8 cellular contexts compared by ENCODE assay signal in the genomic region with DNA sequence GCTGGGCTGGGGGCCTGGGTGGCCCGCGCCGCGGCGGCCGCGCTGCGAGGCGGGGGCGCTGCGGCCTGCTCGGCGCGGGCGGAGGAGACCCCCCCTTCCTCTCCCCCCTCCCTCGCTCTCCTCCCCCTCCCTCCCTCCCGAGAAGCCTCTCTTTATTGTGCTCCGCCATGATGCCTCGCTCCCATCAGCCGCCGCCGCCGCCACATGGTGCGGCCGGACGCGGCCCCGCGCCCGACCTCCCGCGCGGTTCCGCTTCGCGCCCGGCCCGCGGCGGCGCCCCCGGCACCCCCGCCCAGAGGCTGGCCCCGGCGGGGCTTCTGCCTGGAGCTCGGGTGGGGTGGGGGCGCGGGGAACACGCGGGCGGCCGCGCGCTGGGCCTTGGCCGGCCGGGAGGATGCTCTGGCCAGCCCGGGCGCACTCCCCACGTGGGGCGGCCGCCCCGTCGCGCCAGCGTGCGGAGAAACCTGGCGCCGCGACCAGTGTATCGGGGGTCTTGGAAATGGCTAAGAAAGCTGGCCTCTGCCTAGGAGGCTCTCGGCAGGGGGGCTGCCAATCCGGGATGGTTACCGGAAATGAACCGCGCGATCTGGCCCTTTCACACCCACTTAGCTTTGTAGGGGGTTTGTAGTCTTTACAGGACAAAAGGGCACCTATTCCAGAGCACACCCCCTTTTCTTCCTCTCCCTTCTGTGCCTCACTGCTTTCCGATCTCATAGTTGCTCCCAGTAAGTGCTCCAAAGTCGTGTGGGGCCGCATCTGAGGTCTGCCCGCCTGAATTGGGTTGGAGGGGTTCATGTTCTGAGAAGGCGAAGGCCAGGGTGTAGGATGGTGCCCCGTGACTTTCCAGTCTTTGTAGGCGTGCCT. TPM values are rescaled to one million over a fixed set of nuclear protein-coding genes. Genes with fewer than 3 reads are reported as not detected.
A peak's percentile ranks its signal among the peaks of the same experiment; 100 is the strongest.
DNase-seq lines count a peak whose midpoint lies in the region; ATAC-seq and TF ChIP-seq lines count a peak whose summit lies in the region.

No MANE protein-coding gene starts in this region.

- no peak for TF ChIP-seq CTCF in fibroblast of the aortic adventitia (IDR thresholded peaks at IDR 0.05; ENCODE audit: insufficient read depth, low read length)

- no peak overlapping the region for H2AFZ ChIP-seq in neuron (ENCODE audit: low read depth, low read length)

- H3K36me3 Mint-ChIP-seq in activated T-helper 1 cell treated with anti-CD3 and anti-CD28 coated beads, Interleukin-12 subunit alpha, Interleukin-12 subunit beta, Interleukin-2, Interleukin-4 antibody, amounts not matched to agents 30 ng/mL and 10 ng/mL and 1 ng/mL, durations not matched to agents 14 hours and 24 hours and 36 hours (ENCODE audit: low read depth): peaks cover 35% of the 10 kb centered on the region

- WGBS in urinary bladder: under 1% methylated on average over 81 of the region's 83 CpGs

- H3K36me3 ChIP-seq in neuron (ENCODE audit: insufficient read depth, low read length) (peaks cover 41% of the 10 kb centered on the region), urinary bladder (ENCODE audit: insufficient read depth) (no peaks in the 10 kb centered on the region)

- H3K4me1 Mint-ChIP-seq in activated T-helper 1 cell treated with anti-CD3 and anti-CD28 coated beads, Interleukin-12 subunit alpha, Interleukin-12 subunit beta, Interleukin-2, Interleukin-4 antibody, amounts not matched to agents 30 ng/mL and 10 ng/mL and 1 ng/mL, durations not matched to agents 14 hours and 24 hours and 36 hours (ENCODE audit: low read depth): peaks cover 58% of the 10 kb centered on the region

- DNase-seq in AG08396 (ENCODE audit: low spot score) (peak; percentile 82), NCI-H69 (lab: John Stamatoyannopoulos, UW) (peak; percentile 89), fibroblast of the aortic adventitia (ENCODE audit: low read depth) (peak; percentile 39), NCI-H524 treated with DMSO at 0.1 percent for 48 hours (lab: John Stamatoyannopoulos, UW) (no peak)
- DNase-seq in activated T-helper 1 cell treated with anti-CD3 and anti-CD28 coated beads, Interleukin-12 subunit alpha, Interleukin-12 subunit beta, Interleukin-2, Interleukin-4 antibody, amounts not matched to agents 30 ng/mL and 10 ng/mL and 1 ng/mL, durations not matched to agents 14 hours and 24 hours and 36 hours (ENCODE audit: low spot score): peak; percentile 30

- H3K27me3 Mint-ChIP-seq in activated T-helper 1 cell treated with anti-CD3 and anti-CD28 coated beads, Interleukin-12 subunit alpha, Interleukin-12 subunit beta, Interleukin-2, Interleukin-4 antibody, amounts not matched to agents 30 ng/mL and 10 ng/mL and 1 ng/mL, durations not matched to agents 14 hours and 24 hours and 36 hours (ENCODE audit: insufficient read depth): no peaks in the 10 kb centered on the region

- H3K4me3 ChIP-seq in fibroblast of the aortic adventitia (ENCODE audit: low read depth, low read length): peak overlapping the region; percentile 94
- H3K4me3 ChIP-seq in neuron (ENCODE audit: low read length): peak overlapping the region; percentile 94
- H3K4me3 ChIP-seq in urinary bladder (ENCODE audit: low read depth, low read length): peak overlapping the region; percentile 99

- no peaks in the 10 kb centered on the region for H3K27me3 ChIP-seq in neuron (ENCODE audit: insufficient read depth, low read length)

- H3K9me3 ChIP-seq in neuron (ENCODE audit: low read length): no peaks in the 10 kb centered on the region

- H3K27ac ChIP-seq in urinary bladder (ENCODE audit: low read depth): peak overlapping the region; percentile 58

- H3K9me3 Mint-ChIP-seq in activated T-helper 1 cell treated with anti-CD3 and anti-CD28 coated beads, Interleukin-12 subunit alpha, Interleukin-12 subunit beta, Interleukin-2, Interleukin-4 antibody, amounts not matched to agents 30 ng/mL and 10 ng/mL and 1 ng/mL, durations not matched to agents 14 hours and 24 hours and 36 hours: no peaks in the 10 kb centered on the region

- H3K4me3 Mint-ChIP-seq in activated T-helper 1 cell treated with anti-CD3 and anti-CD28 coated beads, Interleukin-12 subunit alpha, Interleukin-12 subunit beta, Interleukin-2, Interleukin-4 antibody, amounts not matched to agents 30 ng/mL and 10 ng/mL and 1 ng/mL, durations not matched to agents 14 hours and 24 hours and 36 hours: peak overlapping the region; percentile 99

- intact Hi-C loops in activated T-helper 1 cell treated with anti-CD3 and anti-CD28 coated beads, Interleukin-12 subunit alpha, Interleukin-12 subunit beta, Interleukin-2, Interleukin-4 antibody, amounts not matched to agents 30 ng/mL and 10 ng/mL and 1 ng/mL, durations not matched to agents 14 hours and 24 hours and 36 hours (cut with micrococcal nuclease): loop anchor here (1.0 to 5.0 kb wide), 5 partner anchors 34 to 392 kb away; a partner anchor contains a TSS

- ATAC-seq in GM19351 (IDR thresholded peaks at IDR 0.05; ENCODE audit: unreplicated experiment): peak; percentile 8

- H3K4me1 ChIP-seq in neuron (ENCODE audit: insufficient read depth, low read length): peaks cover 29% of the 10 kb centered on the region
- no peaks in the 10 kb centered on the region for H3K4me1 ChIP-seq in urinary bladder (ENCODE audit: insufficient read depth)

- peak overlapping the region; percentile 99 for H3K27ac Mint-ChIP-seq in activated T-helper 1 cell treated with anti-CD3 and anti-CD28 coated beads, Interleukin-12 subunit alpha, Interleukin-12 subunit beta, Interleukin-2, Interleukin-4 antibody, amounts not matched to agents 30 ng/mL and 10 ng/mL and 1 ng/mL, durations not matched to agents 14 hours and 24 hours and 36 hours

RNA-seq across cellular contexts. Expression of a gene that starts 1.0 kb away (rescaled TPM):
- 775 and 795 TPM in 2 replicates for total RNA-seq in activated T-helper 1 cell treated with anti-CD3 and anti-CD28 coated beads, Interleukin-12 subunit alpha, Interleukin-12 subunit beta, Interleukin-2, Interleukin-4 antibody, amounts not matched to agents 30 ng/mL and 10 ng/mL and 1 ng/mL, durations not matched to agents 14 hours and 24 hours and 36 hours
- total RNA-seq in fibroblast of the aortic adventitia (ENCODE audit: low replicate concordance) (313 and 1,883 TPM in 2 replicates), urinary bladder (382 TPM)
- polyA plus RNA-seq in urinary bladder: 157 TPM

RNA-seq across cellular contexts. Expression of a gene that starts 12.3 kb away (rescaled TPM):
- 17.7 and 19.3 TPM in 2 replicates for total RNA-seq in activated T-helper 1 cell treated with anti-CD3 and anti-CD28 coated beads, Interleukin-12 subunit alpha, Interleukin-12 subunit beta, Interleukin-2, Interleukin-4 antibody, amounts not matched to agents 30 ng/mL and 10 ng/mL and 1 ng/mL, durations not matched to agents 14 hours and 24 hours and 36 hours
- total RNA-seq in fibroblast of the aortic adventitia (ENCODE audit: low replicate concordance): 1.2 and 3.6 TPM in 2 replicates
- total RNA-seq in urinary bladder: 2.4 TPM
- 9.5 TPM for polyA plus RNA-seq in urinary bladder

RNA-seq across cellular contexts. Expression of a gene that starts 33.4 kb away (rescaled TPM):
- 41.5 and 43.9 TPM in 2 replicates for total RNA-seq in activated T-helper 1 cell treated with anti-CD3 and anti-CD28 coated beads, Interleukin-12 subunit alpha, Interleukin-12 subunit beta, Interleukin-2, Interleukin-4 antibody, amounts not matched to agents 30 ng/mL and 10 ng/mL and 1 ng/mL, durations not matched to agents 14 hours and 24 hours and 36 hours
- total RNA-seq in fibroblast of the aortic adventitia (ENCODE audit: low replicate concordance): 42.8 and 65.7 TPM in 2 replicates
- total RNA-seq in urinary bladder: 26.9 TPM
- polyA plus RNA-seq in urinary bladder: 30.3 TPM

RNA-seq across cellular contexts. Expression of a gene that starts 33.9 kb away (rescaled TPM):
- total RNA-seq in activated T-helper 1 cell treated with anti-CD3 and anti-CD28 coated beads, Interleukin-12 subunit alpha, Interleukin-12 subunit beta, Interleukin-2, Interleukin-4 antibody, amounts not matched to agents 30 ng/mL and 10 ng/mL and 1 ng/mL, durations not matched to agents 14 hours and 24 hours and 36 hours: 51.7 and 54.4 TPM in 2 replicates
- total RNA-seq in fibroblast of the aortic adventitia (ENCODE audit: low replicate concordance) (18.9 and 31.2 TPM in 2 replicates), urinary bladder (6.3 TPM)
- polyA plus RNA-seq in urinary bladder: 35.5 TPM
